Comparison of ENCODE assay signal across 8 cellular contexts in the genomic region with DNA sequence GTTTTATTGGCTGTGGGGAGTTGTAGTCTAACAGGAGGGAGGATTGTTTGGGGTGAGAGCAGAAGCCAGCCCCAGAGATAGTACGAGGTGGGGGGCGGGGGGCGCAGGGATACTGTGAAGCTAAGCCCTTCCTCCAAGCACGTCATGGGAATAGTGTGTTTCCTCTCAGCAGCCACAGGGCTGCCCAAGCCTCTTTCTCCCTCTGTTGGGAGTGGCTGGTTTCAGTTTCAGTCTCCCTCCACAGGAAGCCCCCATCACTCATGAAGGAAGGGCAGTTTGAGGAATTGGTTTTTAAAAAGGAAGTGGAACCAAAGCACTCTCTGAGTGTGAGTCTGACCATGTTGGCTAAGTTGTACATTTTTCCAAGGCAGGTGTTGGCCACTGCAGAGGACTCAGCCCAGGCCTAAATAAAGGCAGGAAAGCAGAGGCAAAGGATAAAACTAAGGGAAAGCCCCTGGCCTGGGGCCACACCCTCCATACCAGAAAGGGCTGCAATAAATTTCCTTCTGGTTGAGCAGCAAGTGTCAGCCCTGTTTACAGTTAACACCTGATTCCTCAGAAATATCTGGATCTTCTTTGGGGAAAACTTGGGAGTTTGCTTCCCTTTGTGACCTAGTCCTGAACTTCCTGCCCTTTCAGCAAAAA. TPM values are rescaled to one million over a fixed set of nuclear protein-coding genes. Genes with fewer than 3 reads are reported as not detected.
DNase-seq lines count a peak whose midpoint lies in the region; ATAC-seq and TF ChIP-seq lines count a peak whose summit lies in the region.

No MANE protein-coding gene starts in this region.

- H3K36me3 ChIP-seq in endodermal cell (ENCODE audit: control insufficient read depth, insufficient read depth, low read length): peaks cover 60% of the 10 kb centered on the region
- peaks cover 12 to 16% of the 10 kb centered on the region in 2 donors for H3K36me3 ChIP-seq in mucosa of rectum (ENCODE audit: control insufficient read depth in 2 of 2, insufficient read depth in 2 of 2, low read length in 2 of 2)
- H3K36me3 ChIP-seq in tibial nerve: peaks cover 0 to 27% (median 0%) of the 10 kb centered on the region in 3 donors

- H3K27ac Mint-ChIP-seq in WTC11 (peak overlapping the region; percentile 99), endodermal cell (peak overlapping the region; percentile 86)

- H3K9me3 ChIP-seq in endodermal cell (ENCODE audit: control insufficient read depth, low read length): no peaks in the 10 kb centered on the region
- no peaks in the 10 kb centered on the region for H3K9me3 ChIP-seq in mucosa of rectum (ENCODE audit: control insufficient read depth in 2 of 2, low read length in 2 of 2)
- H3K9me3 ChIP-seq in tibial nerve: no peaks in the 10 kb centered on the region

- H3K9me3 Mint-ChIP-seq in WTC11: no peaks in the 10 kb centered on the region
- no peaks in the 10 kb centered on the region for H3K9me3 Mint-ChIP-seq in endodermal cell

- no peak overlapping the region for H3K4me3 ChIP-seq in endodermal cell (ENCODE audit: low read length)
- H3K4me3 ChIP-seq in mucosa of rectum (ENCODE audit: low read length in 2 of 2): peak overlapping the region; percentile 3 to 49
- no peak overlapping the region for H3K4me3 ChIP-seq in tibial nerve

- H3K27ac ChIP-seq in endodermal cell (ENCODE audit: low read depth, low read length): no peak overlapping the region
- H3K27ac ChIP-seq in mucosa of rectum (ENCODE audit: low read depth in 2 of 2, low read length in 2 of 2): peak overlapping the region; percentile 87 to 92
- peak overlapping the region in 3 of 4 donors; percentile 32 to 64 (median 57) for H3K27ac ChIP-seq in tibial nerve

- H3K36me3 Mint-ChIP-seq in WTC11: peaks cover 19% of the 10 kb centered on the region
- H3K36me3 Mint-ChIP-seq in endodermal cell (ENCODE audit: low read depth): peaks cover 37% of the 10 kb centered on the region

- H3K4me1 Mint-ChIP-seq in WTC11: peaks cover 54% of the 10 kb centered on the region
- H3K4me1 Mint-ChIP-seq in endodermal cell: peaks cover 67% of the 10 kb centered on the region

- H3K27me3 Mint-ChIP-seq in WTC11 (ENCODE audit: low read depth) (no peaks in the 10 kb centered on the region), endodermal cell (ENCODE audit: insufficient read depth) (no peaks in the 10 kb centered on the region)

- H3K4me1 ChIP-seq in endodermal cell (ENCODE audit: control insufficient read depth, insufficient read depth, low read length): peaks cover 20% of the 10 kb centered on the region
- peaks cover 58 to 65% of the 10 kb centered on the region in 2 donors for H3K4me1 ChIP-seq in mucosa of rectum (ENCODE audit: control insufficient read depth in 2 of 2, insufficient read depth in 2 of 2, low read length in 2 of 2)
- H3K4me1 ChIP-seq in tibial nerve: peaks cover 0 to 65% (median 46%) of the 10 kb centered on the region in 4 donors

- TF ChIP-seq CTCF in AG09319 (IDR thresholded peaks at IDR 0.05; ENCODE audit: low read depth, low read length): peak; percentile 25
- TF ChIP-seq CTCF in WTC11 (IDR thresholded peaks at IDR 0.05): no peak
- TF ChIP-seq CTCF in endodermal cell (conservative IDR thresholded peaks at IDR 0.05): peak; percentile 44
- peak in 2 of 5 experiments; percentile 10 to 20 for TF ChIP-seq CTCF in tibial nerve (IDR thresholded peaks at IDR 0.05)

- 83% methylated on average over 4 of the region's 4 CpGs; no CpG with 5 or more reads in 1 of the 2 experiments for WGBS in endodermal cell (ENCODE audit: insufficient coverage in 1 of 2, insufficient read length in 1 of 2), 2 experiments
- WGBS in tibial nerve, 2 donors: 4 to 13% methylated on average over 4 of the region's 4 CpGs

- CTCF ChIA-PET in WTC11 (lab: Charles Lee): interaction anchor here (0.9 to 4.7 kb wide), 4 partner anchors 9 to 186 kb away, joined by 3 to 36 read pairs (median 10); no protein-coding TSS in a partner anchor

- no peak overlapping the region for H3K4me3 Mint-ChIP-seq in WTC11
- no peak overlapping the region for H3K4me3 Mint-ChIP-seq in endodermal cell

- H3K27me3 ChIP-seq in endodermal cell (ENCODE audit: control insufficient read depth, insufficient read depth, low read length, poor library complexity, severe bottlenecking) (no peaks in the 10 kb centered on the region), mucosa of rectum (ENCODE audit: control insufficient read depth in 2 of 2, insufficient read depth in 2 of 2, low read length in 2 of 2) (no peaks in the 10 kb centered on the region), tibial nerve (no peaks in the 10 kb centered on the region)

- H3K9ac ChIP-seq in endodermal cell (ENCODE audit: extremely low read depth, low read length, poor library complexity, severe bottlenecking) (no peak overlapping the region), mucosa of rectum (ENCODE audit: low read depth in 1 of 2, low read length in 2 of 2) (peak overlapping the region in 1 of 2 donors; percentile 97)

- DNase-seq in AG09319 (ENCODE audit: extremely low read depth, low read depth): no peak
- DNase-seq in KG1 (lab: John Stamatoyannopoulos, UW): peak; percentile 56
- no peak for DNase-seq in WTC11 (ENCODE audit: low spot score)
- DNase-seq in endodermal cell: peak; percentile 77
- DNase-seq in tibial nerve (ENCODE audit: low spot score in 2 of 2): peak in 1 of 2 donors; percentile 50

- no peak for TF ChIP-seq POLR2A in tibial nerve (IDR thresholded peaks at IDR 0.05)

- TF ChIP-seq EP300 in tibial nerve (IDR thresholded peaks at IDR 0.05): peak in 1 of 2 donors; percentile 74

- POLR2A ChIA-PET in WTC11 (lab: Charles Lee): no interaction called here

- ATAC-seq in GM19463 (IDR thresholded peaks at IDR 0.05; ENCODE audit: unreplicated experiment) (peak; percentile 47), WTC11 (peak; percentile 25), GM19397 (IDR thresholded peaks at IDR 0.05; ENCODE audit: unreplicated experiment) (no peak)

TF ChIP-seq in WTC11, 78 proteins besides CTCF, POLR2A, EP300 and RAD21:
- TF ChIP-seq GRHL2 (CRISPR knock-in tag; IDR thresholded peaks at IDR 0.05; ENCODE audit: insufficient replicate concordance, severe bottlenecking) (no peak), ZNF232 (CRISPR knock-in tag; IDR thresholded peaks at IDR 0.05) (no peak), TP53 (CRISPR knock-in tag; IDR thresholded peaks at IDR 0.05) (no peak), ZBTB21 (CRISPR knock-in tag; IDR thresholded peaks at IDR 0.05; ENCODE audit: borderline replicate concordance) (no peak), SOX15 (CRISPR knock-in tag; IDR thresholded peaks at IDR 0.05) (no peak), NR3C1 (CRISPR knock-in tag; conservative IDR thresholded peaks at IDR 0.05; ENCODE audit: low read depth) (no peak), ZNF219 (CRISPR knock-in tag; IDR thresholded peaks at IDR 0.05; ENCODE audit: borderline replicate concordance) (no peak), JAZF1 (CRISPR knock-in tag; IDR thresholded peaks at IDR 0.05) (no peak), ZNF396 (CRISPR knock-in tag; IDR thresholded peaks at IDR 0.05; ENCODE audit: borderline replicate concordance) (no peak)
- TF ChIP-seq, protein P1, sequence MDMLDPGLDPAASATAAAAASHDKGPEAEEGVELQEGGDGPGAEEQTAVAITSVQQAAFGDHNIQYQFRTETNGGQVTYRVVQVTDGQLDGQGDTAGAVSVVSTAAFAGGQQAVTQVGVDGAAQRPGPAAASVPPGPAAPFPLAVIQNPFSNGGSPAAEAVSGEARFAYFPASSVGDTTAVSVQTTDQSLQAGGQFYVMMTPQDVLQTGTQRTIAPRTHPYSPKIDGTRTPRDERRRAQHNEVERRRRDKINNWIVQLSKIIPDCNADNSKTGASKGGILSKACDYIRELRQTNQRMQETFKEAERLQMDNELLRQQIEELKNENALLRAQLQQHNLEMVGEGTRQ (CRISPR knock-in tag; IDR thresholded peaks at IDR 0.05): no peak
- TF ChIP-seq, protein P2, sequence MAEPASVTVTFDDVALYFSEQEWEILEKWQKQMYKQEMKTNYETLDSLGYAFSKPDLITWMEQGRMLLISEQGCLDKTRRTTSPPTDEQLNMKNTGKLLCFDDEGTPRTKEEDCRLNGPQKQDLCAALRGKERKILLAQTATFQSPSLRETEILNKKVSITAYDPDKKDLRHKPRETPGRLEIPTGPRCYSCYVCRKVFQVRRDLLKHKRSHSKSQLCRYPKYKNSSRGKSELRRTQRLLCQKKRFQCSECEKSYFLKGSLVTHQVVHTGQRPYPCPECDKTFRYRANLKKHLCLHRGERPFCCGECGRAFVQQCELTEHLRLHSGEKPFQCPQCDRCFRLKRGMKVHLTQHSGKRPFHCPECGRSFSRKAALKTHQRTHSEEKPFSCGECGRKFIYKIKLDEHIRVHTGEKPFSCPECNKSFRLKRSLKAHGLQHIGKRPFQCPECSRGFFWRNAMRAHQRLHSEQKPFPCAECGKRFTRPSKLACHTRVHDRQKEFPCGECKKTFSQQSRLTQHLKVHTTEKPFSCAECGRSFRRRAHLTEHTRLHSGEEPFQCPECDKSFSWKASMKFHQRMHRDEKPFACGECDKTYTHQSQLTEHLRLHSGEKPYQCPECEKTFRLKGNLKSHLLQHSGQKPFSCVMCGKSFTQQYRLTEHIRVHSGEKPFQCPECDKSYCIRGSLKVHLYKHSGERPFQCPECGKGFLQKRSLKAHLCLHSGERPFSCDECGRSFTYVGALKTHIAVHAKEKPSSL (CRISPR knock-in tag; conservative IDR thresholded peaks at IDR 0.05): no peak

RNA-seq across cellular contexts. Expression of a gene that starts 3.2 kb away (rescaled TPM):
- total RNA-seq in WTC11 (2021) (37.0 to 40.2 TPM (median 38.0 TPM) in 3 replicates), endodermal cell (10 to 100 TPM; 13.8 to 25.1 TPM), tibial nerve (10 to 100 TPM; 24.1 to 56.7 (median 35.4) TPM)
- polyA plus RNA-seq in endodermal cell (2013, experiment 1 of 2): 18.1 TPM
- polyA plus RNA-seq in endodermal cell (2013, experiment 2 of 2): 16.1 TPM

RNA-seq across cellular contexts. Expression of a gene that starts 3.2 kb away (rescaled TPM):
- 235 to 273 TPM (median 245 TPM) in 3 replicates for total RNA-seq in WTC11 (2021)
- 100 to 1,000 TPM; 157 to 165 TPM for total RNA-seq in endodermal cell
- 147 TPM for polyA plus RNA-seq in endodermal cell (2013, experiment 1 of 2)
- 149 TPM for polyA plus RNA-seq in endodermal cell (2013, experiment 2 of 2)
- total RNA-seq in tibial nerve: 10 to 100 TPM; 52.6 to 87.0 (median 65.2) TPM

RNA-seq across cellular contexts. Expression of a gene that starts 11.3 kb away (rescaled TPM):
- total RNA-seq in WTC11 (2021) (16.9 to 25.7 TPM (median 18.8 TPM) in 3 replicates), endodermal cell (10 to 100 TPM; 14.2 to 20.4 TPM), tibial nerve (10 to 100 TPM in 2 of 4 donors, 1 to 10 TPM in 2; 5.2 to 33.9 (median 14.7) TPM)
- 49.5 TPM for polyA plus RNA-seq in endodermal cell (2013, experiment 1 of 2)
- 49.8 TPM for polyA plus RNA-seq in endodermal cell (2013, experiment 2 of 2)

RNA-seq across cellular contexts. Expression of a gene that starts 51.1 kb away (rescaled TPM):
- total RNA-seq in WTC11 (2021): 141 to 162 TPM (median 147 TPM) in 3 replicates
- 100 to 1,000 TPM; 119 to 128 TPM for total RNA-seq in endodermal cell
- polyA plus RNA-seq in endodermal cell (2013, experiment 1 of 2): 116 TPM
- 116 TPM for polyA plus RNA-seq in endodermal cell (2013, experiment 2 of 2)
- total RNA-seq in tibial nerve: 100 to 1,000 TPM; 144 to 179 (median 154) TPM

RNA-seq across cellular contexts. Expression of a gene that starts 57.4 kb away (rescaled TPM):
- total RNA-seq in WTC11 (2021): 60.4 to 74.6 TPM (median 64.6 TPM) in 3 replicates
- total RNA-seq in endodermal cell: 10 to 100 TPM; 14.2 to 21.9 TPM
- polyA plus RNA-seq in endodermal cell (2013, experiment 1 of 2): 17.1 TPM
- polyA plus RNA-seq in endodermal cell (2013, experiment 2 of 2): 18.7 TPM
- total RNA-seq in tibial nerve: 10 to 100 TPM; 10.2 to 29.6 (median 16.4) TPM

Comparison
In these comparisons a context has a peak if more than half of its experiments do, and no peak if none do; other contexts are left out.
1. DNase-seq: peak in KG1 (single experiment) and endodermal cell (single experiment); none in AG09319 (single experiment) and WTC11 (single experiment).
2. H3K4me3 ChIP-seq: peak in mucosa of rectum (2 of 2); none in endodermal cell (single experiment) and tibial nerve (0 of 4).